In the genomic region with DNA sequence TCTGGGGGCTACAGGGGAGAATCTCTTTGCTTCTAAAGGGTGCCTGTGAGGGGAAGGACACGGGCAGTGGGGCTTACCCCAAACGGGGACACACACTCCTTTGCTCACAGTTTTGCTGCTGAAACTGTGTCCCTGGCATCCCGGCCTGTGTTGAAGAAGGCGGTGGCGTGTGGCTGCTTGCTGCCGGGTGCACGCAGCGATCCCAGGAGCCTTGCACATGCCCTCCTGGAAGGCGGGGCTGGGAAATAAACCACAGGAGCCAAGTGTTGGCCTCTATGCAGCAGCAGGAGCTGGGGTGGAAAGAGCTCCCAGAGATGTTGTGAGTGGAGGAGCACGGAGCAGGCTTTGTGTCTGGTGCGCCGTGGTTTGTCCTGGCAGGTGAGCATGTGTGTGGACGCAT, we compare ENCODE assay signal across 27 cellular contexts.
"Had no signal": no experiment of that assay in that cellular context is flagged by ENCODE, and none has a peak within 500 bp of the region (broad histone marks: within the 10 kb centered on the region; RNA-seq: fewer than 3 reads in every experiment).

No MANE protein-coding gene starts in this region.

- H3K36me3 ChIP-seq: adrenal gland, SJCRH30 had no signal

- H3K27ac Mint-ChIP-seq: activated CD4-positive, alpha-beta T cell treated with anti-CD3 and anti-CD28 coated beads for 36 hours; activated CD4-positive, alpha-beta T cell treated with anti-CD3 and anti-CD28 coated beads, Interleukin-2, amount 10 ng/mL, durations not matched to agents 7 days and 5 days; activated CD8-positive, alpha-beta T cell treated with anti-CD3 and anti-CD28 coated beads, Interleukin-2, amount 10 ng/mL, durations not matched to agents 7 days and 5 days; activated naive CD4-positive, alpha-beta T cell treated with anti-CD3 and anti-CD28 coated beads, Interleukin-2, amount 50 U/mL, for 24 hours; activated naive CD8-positive, alpha-beta T cell treated with anti-CD3 and anti-CD28 coated beads, Interleukin-2, amount 10 ng/mL, durations not matched to agents 7 days and 5 days; activated T-cell treated with anti-CD3 and anti-CD28 coated beads, Interleukin-2, amount 50 U/mL, for 24 hours; activated T-helper 2 cell treated with anti-CD3 and anti-CD28 coated beads, Interferon-gamma antibody, Interleukin-2, Interleukin-4, amounts not matched to agents 10 μg/mL and 5 μg/mL and 100 μg/mL, durations not matched to agents 14 hours and 24 hours and 36 hours; T-helper 2 cell treated with Interferon-gamma antibody and Interleukin-4, amounts not matched to agents 5 μg/mL and 100 μg/mL, for 36 hours had no signal

- H3K9me3 Mint-ChIP-seq: activated CD4-positive, alpha-beta T cell treated with anti-CD3 and anti-CD28 coated beads, Interleukin-2, amount 10 ng/mL, durations not matched to agents 7 days and 5 days; activated naive CD4-positive, alpha-beta T cell treated with anti-CD3 and anti-CD28 coated beads, Interleukin-2, amount 50 U/mL, for 24 hours; activated naive CD8-positive, alpha-beta T cell treated with anti-CD3 and anti-CD28 coated beads, Interleukin-2, amount 10 ng/mL, durations not matched to agents 7 days and 5 days; activated T-cell treated with anti-CD3 and anti-CD28 coated beads, Interleukin-2, amount 50 U/mL, for 24 hours; activated T-helper 2 cell treated with anti-CD3 and anti-CD28 coated beads, Interferon-gamma antibody, Interleukin-2, Interleukin-4, amounts not matched to agents 10 μg/mL and 5 μg/mL and 100 μg/mL, durations not matched to agents 14 hours and 24 hours and 36 hours; central memory CD8-positive, alpha-beta T cell; T-helper 2 cell treated with Interferon-gamma antibody and Interleukin-4, amounts not matched to agents 5 μg/mL and 100 μg/mL, for 36 hours had no signal

- H3K36me3 Mint-ChIP-seq: activated naive CD4-positive, alpha-beta T cell treated with anti-CD3 and anti-CD28 coated beads, Interleukin-2, amount 50 U/mL, for 24 hours; activated naive CD8-positive, alpha-beta T cell treated with anti-CD3 and anti-CD28 coated beads, Interleukin-2, amount 10 ng/mL, durations not matched to agents 7 days and 5 days had no signal

- DNase-seq: activated CD4-positive, alpha-beta T cell treated with anti-CD3 and anti-CD28 coated beads for 36 hours; activated CD4-positive, alpha-beta T cell treated with anti-CD3 and anti-CD28 coated beads, Interleukin-2, amount 10 ng/mL, durations not matched to agents 7 days and 5 days; activated CD4-positive, alpha-beta T cell treated with anti-CD3 and anti-CD28 coated beads, Interleukin-2, amount 50 U/mL, for 48 hours; activated CD8-positive, alpha-beta T cell treated with anti-CD3 and anti-CD28 coated beads, Interleukin-2, amount 10 ng/mL, durations not matched to agents 7 days and 5 days; activated gamma-delta T cell; activated naive CD4-positive, alpha-beta T cell treated with Interleukin-2 at 50 U/mL for 16 hours; activated naive CD8-positive, alpha-beta T cell treated with anti-CD3 and anti-CD28 coated beads, Interleukin-2, amount 10 ng/mL, durations not matched to agents 7 days and 5 days; activated T-cell treated with anti-CD3 and anti-CD28 coated beads, Interleukin-2, amount 50 U/mL, for 24 hours; adrenal gland; body of pancreas; NCI-H1092 treated with DMSO at 0.1 percent for 48 hours; NCI-H1417 treated with DMSO at 0.1 percent for 48 hours; NCI-H187 treated with DMSO at 0.1 percent for 48 hours; NCI-H2081; NCI-H345; NCI-H526; NCI-H748 treated with DMSO at 0.1 percent for 48 hours; NK-92 treated with Interleukin-12 subunit alpha and Interleukin-12 subunit beta, amount 100 ng/mL, for 24 hours; PC-9; Right ventricle myocardium superior; SJCRH30 had no signal

- H3K4me3 Mint-ChIP-seq: activated CD4-positive, alpha-beta T cell treated with anti-CD3 and anti-CD28 coated beads for 36 hours; activated CD4-positive, alpha-beta T cell treated with anti-CD3 and anti-CD28 coated beads, Interleukin-2, amount 10 ng/mL, durations not matched to agents 7 days and 5 days; activated CD8-positive, alpha-beta T cell treated with anti-CD3 and anti-CD28 coated beads, Interleukin-2, amount 10 ng/mL, durations not matched to agents 7 days and 5 days; activated naive CD4-positive, alpha-beta T cell treated with anti-CD3 and anti-CD28 coated beads, Interleukin-2, amount 50 U/mL, for 24 hours; activated naive CD8-positive, alpha-beta T cell treated with anti-CD3 and anti-CD28 coated beads, Interleukin-2, amount 10 ng/mL, durations not matched to agents 7 days and 5 days; activated T-cell treated with anti-CD3 and anti-CD28 coated beads, Interleukin-2, amount 50 U/mL, for 24 hours; central memory CD8-positive, alpha-beta T cell; T-helper 2 cell treated with Interferon-gamma antibody and Interleukin-4, amounts not matched to agents 5 μg/mL and 100 μg/mL, for 36 hours had no signal

- H3K9me3 ChIP-seq: adrenal gland, body of pancreas, SJCRH30 had no signal

- H3K4me3 ChIP-seq: adrenal gland, body of pancreas, PC-9, SJCRH30, SK-N-MC had no signal

- H3K4me1 ChIP-seq: adrenal gland had no signal

- ATAC-seq: activated CD4-positive, alpha-beta T cell treated with anti-CD3 and anti-CD28 coated beads for 36 hours; activated CD4-positive, CD25-positive, alpha-beta regulatory T cell treated with anti-CD3 and anti-CD28 coated beads, Interleukin-2, amount 50 U/mL, for 24 hours; activated CD8-positive, alpha-beta T cell treated with anti-CD3 and anti-CD28 coated beads, Interleukin-2, amount 10 ng/mL, durations not matched to agents 7 days and 5 days; body of pancreas had no signal
